ENCODE assay signal across 9 cellular contexts in genomic region chr9:715743-716400, GRCh38.
DNase-seq lines count a peak whose midpoint lies in the region; ATAC-seq, FAIRE-seq and TF ChIP-seq lines count a peak whose summit lies in the region.
"Had no signal": no experiment of that assay in that cellular context is flagged by ENCODE, and none has a peak within 500 bp of the region (broad histone marks: within the 10 kb centered on the region; RNA-seq: fewer than 3 reads in every experiment).

No MANE protein-coding gene starts in this region.

- ATAC-seq in HG03432 (IDR thresholded peaks at IDR 0.05; ENCODE audit: unreplicated experiment) = no peak

- peaks cover 97% of the 10 kb centered on the region for H3K4me1 ChIP-seq in left ventricle myocardium inferior
- peaks cover 36% of the 10 kb centered on the region for H3K4me1 ChIP-seq in rectal smooth muscle tissue (ENCODE audit: control insufficient read depth, insufficient read depth, low read length)

- intact Hi-C loops in left ventricle myocardium inferior (cut with micrococcal nuclease) = no loop called here

- in situ Hi-C loops in astrocyte of the spinal cord (cut with HindIII; ENCODE audit: low sequenced_read_pairs) = no loop called here
- in situ Hi-C loops in GM13977 (cut with MboI; ENCODE audit: low pct_unique_long_range_greater_than_20kb, low sequenced_read_pairs, unreplicated experiment) = no loop called here

- TF ChIP-seq CTCF in astrocyte of the spinal cord (IDR thresholded peaks at IDR 0.05; ENCODE audit: low read depth, low read length) = no peak
- no peak for TF ChIP-seq CTCF in left ventricle myocardium inferior (IDR thresholded peaks at IDR 0.05; ENCODE audit: borderline replicate concordance)
- TF ChIP-seq CTCF in GM13977 (IDR thresholded peaks at IDR 0.05; ENCODE audit: extremely low read depth, insufficient read depth, missing control alignments) = no peak

- DNase-seq in AML-193 (lab: John Stamatoyannopoulos, UW) (peak; percentile 4 to 30), astrocyte of the spinal cord (ENCODE audit: low read depth, low spot score) (peak; percentile 67), left ventricle myocardium inferior (no peak), HTR-8/SVneo (ENCODE audit: insufficient read length, low spot score) (no peak), amniotic stem cell (lab: John Stamatoyannopoulos, UW) (no peak), GM13977 (ENCODE audit: low spot score) (no peak)
- DNase-seq: CD4-positive, CD25-positive, alpha-beta regulatory T cell had no signal

- H3K4me3 ChIP-seq in astrocyte of the spinal cord (ENCODE audit: low read depth, low read length) (no peak overlapping the region), left ventricle myocardium inferior (peak overlapping the region; percentile 11), rectal smooth muscle tissue (ENCODE audit: low read length) (peak overlapping the region; percentile 29)

- H3K27ac ChIP-seq in left ventricle myocardium inferior (replicated peaks) = peak overlapping the region; percentile 69
- peak overlapping the region; percentile 85 for H3K27ac ChIP-seq in rectal smooth muscle tissue (ENCODE audit: low read depth, low read length)

- no peak overlapping the region for H3K9ac ChIP-seq in rectal smooth muscle tissue (ENCODE audit: low read length)

- no peaks in the 10 kb centered on the region for H3K9me3 ChIP-seq in left ventricle myocardium inferior (replicated peaks)

- H3K36me3 ChIP-seq in left ventricle myocardium inferior = peaks cover 22% of the 10 kb centered on the region
- H3K36me3 ChIP-seq in rectal smooth muscle tissue (ENCODE audit: control insufficient read depth, insufficient read depth, low read length) = peaks cover 14% of the 10 kb centered on the region

- FAIRE-seq in HTR-8/SVneo (lab: Jason Lieb, UNC) = no peak

- H3K27me3 ChIP-seq in left ventricle myocardium inferior (ENCODE audit: low read depth) = no peaks in the 10 kb centered on the region
- H3K27me3 ChIP-seq in rectal smooth muscle tissue (ENCODE audit: control insufficient read depth, insufficient read depth, low read length) = no peaks in the 10 kb centered on the region

Comparison
In these comparisons a context has a peak if more than half of its experiments do, and no peak if none do; other contexts are left out.
1. DNase-seq: peak in AML-193 (2 of 2) and astrocyte of the spinal cord (single experiment); none in left ventricle myocardium inferior (single experiment), HTR-8/SVneo (single experiment), amniotic stem cell (single experiment) and GM13977 (single experiment).